Comparison of ENCODE assay signal across 8 cellular contexts in the genomic region with DNA sequence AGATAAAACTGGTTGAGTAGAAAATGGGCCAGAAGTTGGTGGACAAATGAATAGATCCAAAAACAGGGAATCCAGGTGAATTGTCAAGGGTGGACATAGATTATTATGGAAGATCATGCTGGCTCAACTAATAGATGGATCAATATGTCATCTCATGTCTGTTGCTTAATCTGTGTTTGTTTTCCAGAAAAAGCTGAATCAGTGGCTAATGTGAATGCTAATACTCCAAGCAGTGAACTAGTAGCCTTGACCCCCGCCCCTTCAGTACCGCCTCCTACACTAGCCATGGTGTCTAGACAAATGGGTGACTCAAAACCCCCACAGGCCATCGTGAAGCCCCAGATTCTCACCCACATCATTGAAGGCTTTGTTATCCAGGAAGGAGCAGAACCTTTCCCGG. TPM values are rescaled to one million over a fixed set of nuclear protein-coding genes. Genes with fewer than 3 reads are reported as not detected.
DNase-seq lines count a peak whose midpoint lies in the region; ATAC-seq, FAIRE-seq and TF ChIP-seq lines count a peak whose summit lies in the region.
"Not testable (repeated sequence)": the region's sequence is repeated elsewhere in the genome, so short reads cannot be mapped to it uniquely, and the experiment has no call there.
"Had no signal": no experiment of that assay in that cellular context is flagged by ENCODE, and none has a peak within 500 bp of the region (broad histone marks: within the 10 kb centered on the region; RNA-seq: fewer than 3 reads in every experiment).

No MANE protein-coding gene starts in this region.

- not testable (repeated sequence) for H3T11ph ChIP-seq in H9 (ENCODE audit: low read length)

- TF ChIP-seq CTCF in CD4-positive, alpha-beta T cell (IDR thresholded peaks at IDR 0.05); H9 (conservative IDR thresholded peaks at IDR 0.05); WTC11 (IDR thresholded peaks at IDR 0.05); K562 (IDR thresholded peaks at IDR 0.05 in 2 of 3, conservative IDR thresholded peaks at IDR 0.05 in 1 of 3; ENCODE audit: insufficient read depth in 2 of 3, low read depth in 1 of 3, low read length in 3 of 3); endothelial cell (IDR thresholded peaks at IDR 0.05; ENCODE audit: unreplicated experiment); liver (IDR thresholded peaks at IDR 0.05; ENCODE audit: low read depth, low read length, missing input control): not testable (repeated sequence)

- not testable (repeated sequence) for BruUV-seq in K562 (replicated peaks; lab: Mats Ljungman, UMichigan)

- CTCF ChIA-PET in CD4-positive, alpha-beta T cell (lab: Charles Lee); WTC11 (lab: Charles Lee); K562 (lab: Yijun Ruan, JAX; ENCODE audit: low intra/inter-chr PET ratio): not testable (repeated sequence)

- not testable (repeated sequence) for H4K8ac ChIP-seq in H9 (replicated peaks; ENCODE audit: insufficient read length, low read depth, low read length)

- H2AK5ac ChIP-seq in H9 (ENCODE audit: insufficient read length, low read length): not testable (repeated sequence)

- H3K27ac Mint-ChIP-seq in CD4-positive, alpha-beta T cell: peak overlapping the region; percentile 20
- H3K27ac Mint-ChIP-seq in H9: peak overlapping the region in 2 of 3 experiments; percentile 41 to 78; a peak in 2 of 7 replicates
- H3K27ac Mint-ChIP-seq in WTC11: peak overlapping the region; percentile 68; the same call in 1 of the 2 replicates
- H3K27ac Mint-ChIP-seq in endothelial cell (ENCODE audit: unreplicated experiment): peak overlapping the region; percentile 30
- peak overlapping the region; percentile 7 for H3K27ac Mint-ChIP-seq in stimulated activated effector memory CD8-positive, alpha-beta T cell treated with anti-CD3 and anti-CD28 coated beads, Interleukin-12 subunit alpha, Interleukin-12 subunit beta, amount 100 ng/mL, for 72 hours

- H3K36me3 ChIP-seq in K562 (ENCODE audit: control insufficient read depth, insufficient read depth, low read length); liver (ENCODE audit: control insufficient read depth in 4 of 4, insufficient read depth in 3 of 4, low read depth in 1 of 4, low read length in 3 of 4): not testable (repeated sequence)

- not testable (repeated sequence) for H3K27ac ChIP-seq in CD4-positive, alpha-beta T cell (ENCODE audit: low read depth, low read length); H9 (ENCODE audit: insufficient read length, low read depth, low read length); K562 (ENCODE audit: extremely low read depth, low read depth, low read length); liver (ENCODE audit: low read depth in 1 of 2, low read length in 2 of 2)

- H3K23me2 ChIP-seq in H9 (ENCODE audit: insufficient read length, low read depth, low read length, poor library complexity, severe bottlenecking): not testable (repeated sequence)

- not testable (repeated sequence) for H3K4me3 Mint-ChIP-seq in CD4-positive, alpha-beta T cell; H9; WTC11; stimulated activated effector memory CD8-positive, alpha-beta T cell treated with anti-CD3 and anti-CD28 coated beads, Interleukin-12 subunit alpha, Interleukin-12 subunit beta, amount 100 ng/mL, for 72 hours
- peak overlapping the region; percentile 33 for H3K4me3 Mint-ChIP-seq in endothelial cell (ENCODE audit: unreplicated experiment)

- not testable (repeated sequence) for H2BK5ac ChIP-seq in H9 (ENCODE audit: insufficient read length, low read length)

- FAIRE-seq in K562 (lab: Jason Lieb, UNC): peak; percentile 19

- POLR2A ChIA-PET in CD4-positive, alpha-beta T cell (lab: Charles Lee): interaction anchor here (0.9 kb wide), 1 partner anchor 11 kb away, joined by 3 read pairs; no protein-coding TSS in a partner anchor
- POLR2A ChIA-PET in WTC11 (lab: Charles Lee); K562 (lab: Yijun Ruan, JAX): not testable (repeated sequence)

- H3K4me2 ChIP-seq in H9 (ENCODE audit: insufficient read depth, insufficient read length, low read length); K562 (ENCODE audit: insufficient read depth, low read length): not testable (repeated sequence)

- not testable (repeated sequence) for H3K14ac ChIP-seq in H9 (ENCODE audit: insufficient read depth, low read length)

- intact Hi-C loops in CD4-positive, alpha-beta T cell (cut with DNase I, micrococcal nuclease); K562 (cut with micrococcal nuclease): not testable (repeated sequence)

- not testable (repeated sequence) for TF ChIP-seq POLR2A in K562 (conservative IDR thresholded peaks at IDR 0.05)

- not testable (repeated sequence) for H3K4me1 Mint-ChIP-seq in CD4-positive, alpha-beta T cell (ENCODE audit: low read depth); H9; WTC11; endothelial cell (ENCODE audit: unreplicated experiment); stimulated activated effector memory CD8-positive, alpha-beta T cell treated with anti-CD3 and anti-CD28 coated beads, Interleukin-12 subunit alpha, Interleukin-12 subunit beta, amount 100 ng/mL, for 72 hours

- H3K79me1 ChIP-seq in H9 (ENCODE audit: insufficient read depth, low read depth, low read length, poor library complexity, severe bottlenecking): not testable (repeated sequence)

- not testable (repeated sequence) for H2BK20ac ChIP-seq in H9 (ENCODE audit: low read depth, low read length, poor library complexity, severe bottlenecking)

- H3K4ac ChIP-seq in H9 (ENCODE audit: low read depth, low read length): not testable (repeated sequence)

- H4K91ac ChIP-seq in H9 (ENCODE audit: insufficient read length, low read depth, low read length): not testable (repeated sequence)

- not testable (repeated sequence) for H3K4me1 ChIP-seq in H9 (ENCODE audit: insufficient read depth, low read length); K562 (replicated peaks in 1 of 2; ENCODE audit: control insufficient read depth in 2 of 2, insufficient read depth in 2 of 2, low read length in 2 of 2); liver (ENCODE audit: control insufficient read depth in 4 of 4, insufficient read depth in 4 of 4, low read length in 3 of 4)

- ATAC-seq in CD4-positive, alpha-beta T cell (ENCODE audit: poor library complexity); WTC11; K562; stimulated activated effector memory CD8-positive, alpha-beta T cell treated with anti-CD3 and anti-CD28 coated beads, Interleukin-12 subunit alpha, Interleukin-12 subunit beta, amount 100 ng/mL, for 72 hours: not testable (repeated sequence)

- not testable (repeated sequence) for H3K9ac ChIP-seq in H9 (ENCODE audit: extremely low read depth, insufficient read length, low read length); K562 (ENCODE audit: insufficient read depth in 1 of 2, low read depth in 2 of 2, low read length in 2 of 2); liver (ENCODE audit: low read depth in 1 of 2, low read length in 2 of 2)

- TF ChIP-seq RAD21 in K562 (CRISPR knock-in tag; conservative IDR thresholded peaks at IDR 0.05 in 1 of 2, IDR thresholded peaks at IDR 0.05 in 1 of 2); liver (IDR thresholded peaks at IDR 0.05): not testable (repeated sequence)

- not testable (repeated sequence) for H2AFZ ChIP-seq in H9 (ENCODE audit: low read length); K562 (ENCODE audit: low read depth, low read length)

- H4K20me1 ChIP-seq in H9 (ENCODE audit: control insufficient read depth, insufficient read depth, insufficient read length); K562 (replicated peaks; ENCODE audit: control insufficient read depth, insufficient read depth, low read length): not testable (repeated sequence)

- TF ChIP-seq EP300 in K562 (IDR thresholded peaks at IDR 0.05; ENCODE audit: low read length): not testable (repeated sequence)

- not testable (repeated sequence) for H3K9me3 ChIP-seq in CD4-positive, alpha-beta T cell (ENCODE audit: control insufficient read depth, low read length); H9 (ENCODE audit: control insufficient read depth, low read depth, low read length); K562 (replicated peaks; ENCODE audit: control insufficient read depth, insufficient read depth, low read depth, low read length); liver (ENCODE audit: control insufficient read depth in 4 of 4, low read length in 3 of 4)

- DNase-seq in CD4-positive, alpha-beta T cell; H9; WTC11 (ENCODE audit: low spot score); K562 (ENCODE audit: extremely low read depth in 1 of 4, low spot score in 3 of 4); endothelial cell (ENCODE audit: low spot score); stimulated activated effector memory CD8-positive, alpha-beta T cell treated with anti-CD3 and anti-CD28 coated beads, Interleukin-12 subunit alpha, Interleukin-12 subunit beta, amount 100 ng/mL, for 72 hours (ENCODE audit: low spot score in 2 of 2): not testable (repeated sequence)

- H2BK12ac ChIP-seq in H9 (ENCODE audit: insufficient read length, low read depth, low read length): not testable (repeated sequence)

- H3K27me3 Mint-ChIP-seq in CD4-positive, alpha-beta T cell; H9 (ENCODE audit: low read depth); WTC11 (ENCODE audit: low read depth); endothelial cell (ENCODE audit: unreplicated experiment): not testable (repeated sequence)

- peaks cover 80% of the 10 kb centered on the region for H3K36me3 Mint-ChIP-seq in CD4-positive, alpha-beta T cell (ENCODE audit: low read depth)
- H3K36me3 Mint-ChIP-seq in H9 (ENCODE audit: insufficient read depth in 1 of 3, low read depth in 3 of 3): peaks cover 72 to 90% (median 85%) of the 10 kb centered on the region in 3 experiments
- H3K36me3 Mint-ChIP-seq in WTC11: peaks cover 88% of the 10 kb centered on the region
- peaks cover 34% of the 10 kb centered on the region for H3K36me3 Mint-ChIP-seq in endothelial cell (ENCODE audit: low read depth, unreplicated experiment)
- H3K36me3 Mint-ChIP-seq in stimulated activated effector memory CD8-positive, alpha-beta T cell treated with anti-CD3 and anti-CD28 coated beads, Interleukin-12 subunit alpha, Interleukin-12 subunit beta, amount 100 ng/mL, for 72 hours: peaks cover 28% of the 10 kb centered on the region

- not testable (repeated sequence) for H3K27me3 ChIP-seq in CD4-positive, alpha-beta T cell (ENCODE audit: control insufficient read depth, insufficient read depth, low read length); H9 (ENCODE audit: insufficient read depth, low read length); K562 (ENCODE audit: control insufficient read depth in 2 of 2, insufficient read depth in 2 of 2, low read length in 2 of 2); liver (ENCODE audit: control insufficient read depth in 4 of 4, insufficient read depth in 4 of 4, low read length in 3 of 4)

- not testable (repeated sequence) for H2BK120ac ChIP-seq in H9 (ENCODE audit: low read depth, low read length, poor library complexity, severe bottlenecking)

- not testable (repeated sequence) for H4K5ac ChIP-seq in H9 (ENCODE audit: insufficient read length, low read depth, low read length)

- no CpG with 5 or more reads among the region's 4 CpGs for WGBS in H9 (ENCODE audit: extremely low coverage, insufficient read length, low lambda C conversion rate)
- WGBS in K562 (ENCODE audit: insufficient coverage, low coverage, missing lambda C conversion rate): 43% methylated on average over 1 of the region's 4 CpGs
- 42% methylated on average over 4 of the region's 4 CpGs for WGBS in liver

- H3K79me2 ChIP-seq in H9 (ENCODE audit: insufficient read depth, low read length); K562 (ENCODE audit: control insufficient read depth, insufficient read depth, low read length): not testable (repeated sequence)

- H2BK15ac ChIP-seq in H9 (ENCODE audit: low read depth, low read length): not testable (repeated sequence)

- not testable (repeated sequence) for H3K56ac ChIP-seq in H9 (ENCODE audit: insufficient read length, low read depth, low read length)

- not testable (repeated sequence) for H3K23ac ChIP-seq in H9 (ENCODE audit: insufficient read length, low read depth, low read length)

- not testable (repeated sequence) for H3K9me1 ChIP-seq in K562 (ENCODE audit: control insufficient read depth, insufficient read depth, low read length)

- H3K4me3 ChIP-seq in K562; liver (ENCODE audit: low read depth in 1 of 3, low read length in 3 of 3): not testable (repeated sequence)

- in situ Hi-C loops in K562 (cut with MboI): not testable (repeated sequence)

- H3K18ac ChIP-seq in H9 (ENCODE audit: insufficient read length, low read depth, low read length): not testable (repeated sequence)

- H3K9me3 Mint-ChIP-seq in CD4-positive, alpha-beta T cell; H9; WTC11; endothelial cell (ENCODE audit: unreplicated experiment); stimulated activated effector memory CD8-positive, alpha-beta T cell treated with anti-CD3 and anti-CD28 coated beads, Interleukin-12 subunit alpha, Interleukin-12 subunit beta, amount 100 ng/mL, for 72 hours: not testable (repeated sequence)

RNA-seq across cellular contexts. Expression of a gene that starts 15.4 kb away (rescaled TPM):
- 10 to 100 TPM; 53.4 to 55.8 TPM for total RNA-seq in CD4-positive, alpha-beta T cell
- total RNA-seq in H9 (2021) (153 and 163 TPM in 2 replicates), WTC11 (2021) (106 to 139 TPM (median 112 TPM) in 3 replicates), K562 (2014; rRNA removed) (134 and 163 TPM in 2 replicates), K562 (2014; rRNA removed; fragmentation: Illumina TruSeq; extraction: Trizol) (109 and 112 TPM in 2 replicates), K562 (2015; rRNA removed; fragmentation: Illumina TruSeq; extraction: Trizol) (150 and 159 TPM in 2 replicates), K562 (2021) (106 and 107 TPM in 2 replicates), endothelial cell (ENCODE audit: unreplicated experiment) (186 TPM), liver (100 to 1,000 TPM in 1 of 2 donors, 10 to 100 TPM in 1; 44.5 to 118 TPM)
- 128 and 134 TPM in 2 replicates for total RNA-seq in K562 (2011; cell fraction: chromatin; rRNA removed; ENCODE audit: low replicate concordance)
- total RNA-seq in K562 (2011; cell fraction: nucleolus; rRNA removed): 168 and 169 TPM in 2 replicates
- 191 and 215 TPM in 2 replicates for total RNA-seq in K562 (2011; cell fraction: nucleoplasm; rRNA removed)
- polyA plus RNA-seq in K562 (2011; rRNA removed) (109 and 117 TPM in 2 replicates), K562 (2014; fragmentation: Illumina TruSeq; extraction: Trizol) (119 and 129 TPM in 2 replicates), K562 (2014; fragmentation: Nextera tagmentation; extraction: Ambion mirVana) (100 to 1,000 TPM in 1 of 2 experiments, 10 to 100 TPM in 1; 86.8 to 133 TPM), K562 (2014; rRNA removed) (78.6 and 93.3 TPM in 2 replicates), liver (10 to 100 TPM; 38.7 to 48.9 TPM)
- polyA plus RNA-seq in K562 (2011; cell fraction: cytosol; rRNA removed): 79.5 and 97.0 TPM in 2 replicates
- 168 and 179 TPM in 2 replicates for polyA plus RNA-seq in K562 (2011; cell fraction: nucleus; rRNA removed)
- polyA plus RNA-seq in K562 (2012): 128 and 148 TPM in 2 replicates
- polyA minus RNA-seq in K562 (2011; rRNA and poly(A)+ RNA removed): 123 and 174 TPM in 2 replicates
- polyA minus RNA-seq in K562 (2011; cell fraction: cytosol; rRNA and poly(A)+ RNA removed): 25.2 and 75.9 TPM in 2 replicates
- polyA minus RNA-seq in K562 (2011; cell fraction: nucleus; rRNA and poly(A)+ RNA removed): 38.6 and 68.9 TPM in 2 replicates

RNA-seq across cellular contexts. Expression of a gene that starts 19.8 kb away (rescaled TPM):
- 10 to 100 TPM; 46.6 to 47.2 TPM for total RNA-seq in CD4-positive, alpha-beta T cell
- total RNA-seq in H9 (2021) (558 and 568 TPM in 2 replicates), WTC11 (2021) (733 to 940 TPM (median 913 TPM) in 3 replicates), K562 (2014; rRNA removed) (6.9 and 8.3 TPM in 2 replicates), K562 (2014; rRNA removed; fragmentation: Illumina TruSeq; extraction: Trizol) (4.2 and 5.6 TPM in 2 replicates), K562 (2015; rRNA removed; fragmentation: Illumina TruSeq; extraction: Trizol) (4.7 and 6.2 TPM in 2 replicates), K562 (2021) (9.3 and 10.0 TPM in 2 replicates), endothelial cell (ENCODE audit: unreplicated experiment) (55.3 TPM), liver (1 to 10 TPM; 4.1 to 7.6 TPM)
- total RNA-seq in K562 (2011; cell fraction: chromatin; rRNA removed; ENCODE audit: low replicate concordance): 40.7 and 46.4 TPM in 2 replicates
- 17.3 and 17.8 TPM in 2 replicates for total RNA-seq in K562 (2011; cell fraction: nucleolus; rRNA removed)
- total RNA-seq in K562 (2011; cell fraction: nucleoplasm; rRNA removed): 23.5 and 24.1 TPM in 2 replicates
- polyA plus RNA-seq in K562 (2011; rRNA removed) (13.7 and 15.7 TPM in 2 replicates), K562 (2014; fragmentation: Illumina TruSeq; extraction: Trizol) (11.6 and 12.7 TPM in 2 replicates), K562 (2014; fragmentation: Nextera tagmentation; extraction: Ambion mirVana) (1 to 10 TPM; 1.9 to 2.5 TPM), K562 (2014; rRNA removed) (7.2 and 11.8 TPM in 2 replicates), liver (1 to 10 TPM; 2.4 to 3.7 TPM)
- polyA plus RNA-seq in K562 (2011; cell fraction: cytosol; rRNA removed): 13.8 and 22.3 TPM in 2 replicates
- polyA plus RNA-seq in K562 (2011; cell fraction: nucleus; rRNA removed): 74.7 and 89.9 TPM in 2 replicates
- 10.5 and 21.6 TPM in 2 replicates for polyA plus RNA-seq in K562 (2012)
- polyA minus RNA-seq in K562 (2011; rRNA and poly(A)+ RNA removed): 5.6 and 6.9 TPM in 2 replicates
- polyA minus RNA-seq in K562 (2011; cell fraction: cytosol; rRNA and poly(A)+ RNA removed): 5.6 and 7.0 TPM in 2 replicates
- polyA minus RNA-seq in K562 (2011; cell fraction: nucleus; rRNA and poly(A)+ RNA removed): 6.8 and 7.1 TPM in 2 replicates

RNA-seq across cellular contexts. Expression of a gene that starts 55.3 kb away (rescaled TPM):
- total RNA-seq in CD4-positive, alpha-beta T cell: 10 to 100 TPM in 1 of 2 experiments, 1 to 10 TPM in 1; 8.4 to 10.5 TPM
- total RNA-seq in H9 (2021) (2.1 and 2.5 TPM in 2 replicates), WTC11 (2021) (6.2 to 7.4 TPM (median 7.2 TPM) in 3 replicates), K562 (2014; rRNA removed) (1.2 and 2.0 TPM in 2 replicates), K562 (2014; rRNA removed; fragmentation: Illumina TruSeq; extraction: Trizol) (2.6 and 3.0 TPM in 2 replicates), K562 (2015; rRNA removed; fragmentation: Illumina TruSeq; extraction: Trizol) (2.0 and 2.1 TPM in 2 replicates), K562 (2021) (1.4 TPM in 2 replicates), endothelial cell (ENCODE audit: unreplicated experiment) (2.1 TPM), liver (1 to 10 TPM; 2.4 to 2.8 TPM)
- total RNA-seq in K562 (2011; cell fraction: chromatin; rRNA removed; ENCODE audit: low replicate concordance): 2.8 and 5.4 TPM in 2 replicates
- 1.2 and 1.6 TPM in 2 replicates for total RNA-seq in K562 (2011; cell fraction: nucleolus; rRNA removed)
- 4.7 TPM in 2 replicates for total RNA-seq in K562 (2011; cell fraction: nucleoplasm; rRNA removed)
- polyA plus RNA-seq in K562 (2011; rRNA removed) (2.2 and 3.6 TPM in 2 replicates), K562 (2014; fragmentation: Illumina TruSeq; extraction: Trizol) (2.1 and 2.6 TPM in 2 replicates), K562 (2014; fragmentation: Nextera tagmentation; extraction: Ambion mirVana) (1 to 10 TPM; 4.8 to 7.2 TPM), K562 (2014; rRNA removed) (2.0 and 3.1 TPM in 2 replicates), liver (1 to 10 TPM in 1 of 2 donors, under 1 TPM in 1; 0.95 to 2.7 TPM)
- 0.91 and 2.1 TPM in 2 replicates for polyA plus RNA-seq in K562 (2011; cell fraction: cytosol; rRNA removed)
- polyA plus RNA-seq in K562 (2011; cell fraction: nucleus; rRNA removed): 1.8 TPM in 2 replicates
- polyA plus RNA-seq in K562 (2012): 1.9 and 2.1 TPM in 2 replicates
- polyA minus RNA-seq in K562 (2011; rRNA and poly(A)+ RNA removed): 2.5 and 2.7 TPM in 2 replicates
- polyA minus RNA-seq in K562 (2011; cell fraction: cytosol; rRNA and poly(A)+ RNA removed): not detected in 2 replicates
- polyA minus RNA-seq in K562 (2011; cell fraction: nucleus; rRNA and poly(A)+ RNA removed): 0.89 and 2.8 TPM in 2 replicates
- total RNA-seq: GM23248 had no signal

Comparison
In these comparisons a context has a peak if more than half of its experiments do, and no peak if none do; other contexts are left out.
1. H3K27ac Mint-ChIP-seq: peak in every context shown above with its lines; median percentile 68 in WTC11; 60 in H9; 30 in endothelial cell; 20 in CD4-positive, alpha-beta T cell; 7 in stimulated activated effector memory CD8-positive, alpha-beta T cell treated with anti-CD3 and anti-CD28 coated beads, Interleukin-12 subunit alpha, Interleukin-12 subunit beta, amount 100 ng/mL, for 72 hours.